Comparison of ENCODE assay signal across 1 cellular context in the genomic region with DNA sequence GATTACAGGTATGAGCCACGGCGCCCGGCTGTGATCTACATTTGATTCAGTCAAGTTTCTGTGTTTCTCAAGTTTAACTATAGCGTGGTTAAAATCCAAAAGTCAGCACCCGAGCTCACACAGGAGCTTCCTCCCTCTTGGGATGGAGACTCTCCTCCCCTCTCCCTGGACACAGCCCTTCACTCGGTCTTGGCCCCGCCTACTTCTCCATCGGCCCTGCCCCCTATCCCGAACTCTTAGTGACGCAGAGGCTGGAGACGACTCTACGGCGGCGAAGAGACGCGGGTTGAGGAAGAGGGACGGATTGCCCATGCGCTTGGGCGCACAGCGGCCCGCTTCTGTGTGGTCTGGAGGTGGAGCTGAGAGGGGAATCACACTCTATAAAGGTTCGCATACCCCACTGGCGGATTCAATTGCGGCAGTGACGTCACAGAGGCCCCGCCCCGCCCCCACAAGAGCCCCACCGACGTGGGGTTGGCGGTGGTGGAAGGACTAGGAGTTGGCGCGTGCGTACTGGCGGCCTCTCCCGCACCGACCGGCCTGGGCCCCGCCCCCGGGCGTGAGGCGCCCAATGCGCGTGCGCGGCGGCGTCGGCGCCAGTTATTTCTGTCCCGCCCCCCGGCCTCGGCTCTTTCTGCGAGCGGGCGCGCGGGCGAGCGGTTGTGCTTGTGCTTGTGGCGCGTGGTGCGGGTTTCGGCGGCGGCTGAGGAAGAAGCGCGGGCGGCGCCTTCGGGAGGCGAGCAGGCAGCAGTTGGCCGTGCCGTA.
A peak's percentile ranks its signal among the peaks of the same experiment; 100 is the strongest.
TF ChIP-seq lines count a peak whose summit lies in the region.

A gene (plus strand): TSS at position 239 of the 765 bp plus-strand sequence. CDS start 694 bp downstream, outside the sequence.

TF ChIP-seq in HEK293, 187 proteins besides CTCF, POLR2A, EP300 and RAD21 (continued from another document and continues in another):
- TF ChIP-seq, protein P1, sequence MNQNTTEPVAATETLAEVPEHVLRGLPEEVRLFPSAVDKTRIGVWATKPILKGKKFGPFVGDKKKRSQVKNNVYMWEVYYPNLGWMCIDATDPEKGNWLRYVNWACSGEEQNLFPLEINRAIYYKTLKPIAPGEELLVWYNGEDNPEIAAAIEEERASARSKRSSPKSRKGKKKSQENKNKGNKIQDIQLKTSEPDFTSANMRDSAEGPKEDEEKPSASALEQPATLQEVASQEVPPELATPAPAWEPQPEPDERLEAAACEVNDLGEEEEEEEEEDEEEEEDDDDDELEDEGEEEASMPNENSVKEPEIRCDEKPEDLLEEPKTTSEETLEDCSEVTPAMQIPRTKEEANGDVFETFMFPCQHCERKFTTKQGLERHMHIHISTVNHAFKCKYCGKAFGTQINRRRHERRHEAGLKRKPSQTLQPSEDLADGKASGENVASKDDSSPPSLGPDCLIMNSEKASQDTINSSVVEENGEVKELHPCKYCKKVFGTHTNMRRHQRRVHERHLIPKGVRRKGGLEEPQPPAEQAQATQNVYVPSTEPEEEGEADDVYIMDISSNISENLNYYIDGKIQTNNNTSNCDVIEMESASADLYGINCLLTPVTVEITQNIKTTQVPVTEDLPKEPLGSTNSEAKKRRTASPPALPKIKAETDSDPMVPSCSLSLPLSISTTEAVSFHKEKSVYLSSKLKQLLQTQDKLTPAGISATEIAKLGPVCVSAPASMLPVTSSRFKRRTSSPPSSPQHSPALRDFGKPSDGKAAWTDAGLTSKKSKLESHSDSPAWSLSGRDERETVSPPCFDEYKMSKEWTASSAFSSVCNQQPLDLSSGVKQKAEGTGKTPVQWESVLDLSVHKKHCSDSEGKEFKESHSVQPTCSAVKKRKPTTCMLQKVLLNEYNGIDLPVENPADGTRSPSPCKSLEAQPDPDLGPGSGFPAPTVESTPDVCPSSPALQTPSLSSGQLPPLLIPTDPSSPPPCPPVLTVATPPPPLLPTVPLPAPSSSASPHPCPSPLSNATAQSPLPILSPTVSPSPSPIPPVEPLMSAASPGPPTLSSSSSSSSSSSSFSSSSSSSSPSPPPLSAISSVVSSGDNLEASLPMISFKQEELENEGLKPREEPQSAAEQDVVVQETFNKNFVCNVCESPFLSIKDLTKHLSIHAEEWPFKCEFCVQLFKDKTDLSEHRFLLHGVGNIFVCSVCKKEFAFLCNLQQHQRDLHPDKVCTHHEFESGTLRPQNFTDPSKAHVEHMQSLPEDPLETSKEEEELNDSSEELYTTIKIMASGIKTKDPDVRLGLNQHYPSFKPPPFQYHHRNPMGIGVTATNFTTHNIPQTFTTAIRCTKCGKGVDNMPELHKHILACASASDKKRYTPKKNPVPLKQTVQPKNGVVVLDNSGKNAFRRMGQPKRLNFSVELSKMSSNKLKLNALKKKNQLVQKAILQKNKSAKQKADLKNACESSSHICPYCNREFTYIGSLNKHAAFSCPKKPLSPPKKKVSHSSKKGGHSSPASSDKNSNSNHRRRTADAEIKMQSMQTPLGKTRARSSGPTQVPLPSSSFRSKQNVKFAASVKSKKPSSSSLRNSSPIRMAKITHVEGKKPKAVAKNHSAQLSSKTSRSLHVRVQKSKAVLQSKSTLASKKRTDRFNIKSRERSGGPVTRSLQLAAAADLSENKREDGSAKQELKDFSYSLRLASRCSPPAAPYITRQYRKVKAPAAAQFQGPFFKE (tag by site-specific recombination; IDR thresholded peaks at IDR 0.05; ENCODE audit: borderline replicate concordance) = no peak
- TF ChIP-seq ZNF514 (tag by site-specific recombination; IDR thresholded peaks at IDR 0.05) (no peak), ZNF184 (tag by site-specific recombination; IDR thresholded peaks at IDR 0.05) (no peak), ZNF10 (tag by site-specific recombination; IDR thresholded peaks at IDR 0.05) (no peak), ZNF596 (tag by site-specific recombination; IDR thresholded peaks at IDR 0.05) (no peak), ZNF707 (tag by site-specific recombination; IDR thresholded peaks at IDR 0.05) (no peak), SP2 (tag by site-specific recombination; IDR thresholded peaks at IDR 0.05) (peak; percentile 89), KLF7 (tag by site-specific recombination; IDR thresholded peaks at IDR 0.05; ENCODE audit: borderline replicate concordance) (0 out of 2 replicates have a peak, but pooled peaks have one; percentile 9), ZBTB7A (tag by site-specific recombination; IDR thresholded peaks at IDR 0.05; ENCODE audit: low read depth) (no peak), KLF1 (tag by site-specific recombination; IDR thresholded peaks at IDR 0.05) (no peak), ZNF335 (tag by site-specific recombination; conservative IDR thresholded peaks at IDR 0.05) (peak; percentile 73; the same call in 1 of the 2 replicates), ZNF561 (tag by site-specific recombination; IDR thresholded peaks at IDR 0.05; ENCODE audit: borderline replicate concordance) (peak; percentile 2; the same call in 1 of the 2 replicates), ZBTB48 (tag by site-specific recombination; IDR thresholded peaks at IDR 0.05) (no peak), YY2 (tag by site-specific recombination; IDR thresholded peaks at IDR 0.05) (no peak), GLI2 (tag by site-specific recombination; IDR thresholded peaks at IDR 0.05; ENCODE audit: borderline replicate concordance, low read depth) (no peak), SALL2 (tag by site-specific recombination; IDR thresholded peaks at IDR 0.05; ENCODE audit: borderline replicate concordance) (no peak), BCL11B (tag by site-specific recombination; IDR thresholded peaks at IDR 0.05; ENCODE audit: low read depth) (no peak), BCL11A (tag by site-specific recombination; IDR thresholded peaks at IDR 0.05; ENCODE audit: low read depth) (no peak), ZNF146 (tag by site-specific recombination; IDR thresholded peaks at IDR 0.05) (no peak), ZNF776 (tag by site-specific recombination; IDR thresholded peaks at IDR 0.05; ENCODE audit: borderline replicate concordance) (no peak), ZNF416 (tag by site-specific recombination; IDR thresholded peaks at IDR 0.05) (no peak), ZFP69B (tag by site-specific recombination; IDR thresholded peaks at IDR 0.05) (0 out of 2 replicates have a peak, but pooled peaks have one; percentile 9), ZNF610 (tag by site-specific recombination; IDR thresholded peaks at IDR 0.05; ENCODE audit: borderline replicate concordance) (no peak), ZNF548 (tag by site-specific recombination; IDR thresholded peaks at IDR 0.05) (no peak), ZNF791 (tag by site-specific recombination; IDR thresholded peaks at IDR 0.05) (no peak), ZNF558 (tag by site-specific recombination; IDR thresholded peaks at IDR 0.05) (no peak), ZNF350 (tag by site-specific recombination; IDR thresholded peaks at IDR 0.05) (no peak), IKZF3 (tag by site-specific recombination; IDR thresholded peaks at IDR 0.05) (peak; percentile 95), ZNF239 (tag by site-specific recombination; IDR thresholded peaks at IDR 0.05) (no peak), ZNF248 (tag by site-specific recombination; IDR thresholded peaks at IDR 0.05) (no peak), SP7 (tag by site-specific recombination; IDR thresholded peaks at IDR 0.05) (peak; percentile 55; the same call in 1 of the 2 replicates), SCRT1 (tag by site-specific recombination; IDR thresholded peaks at IDR 0.05; ENCODE audit: borderline replicate concordance) (no peak), TRIM28 (IDR thresholded peaks at IDR 0.05; ENCODE audit: borderline replicate concordance, low read length) (no peak), ZNF211 (tag by site-specific recombination; IDR thresholded peaks at IDR 0.05; ENCODE audit: low read depth) (no peak), ZNF670 (tag by site-specific recombination; IDR thresholded peaks at IDR 0.05; ENCODE audit: low read depth) (no peak), TCF7L2 (IDR thresholded peaks at IDR 0.05; ENCODE audit: borderline replicate concordance, low read depth, low read length) (no peak)
- TF ChIP-seq, protein P2, sequence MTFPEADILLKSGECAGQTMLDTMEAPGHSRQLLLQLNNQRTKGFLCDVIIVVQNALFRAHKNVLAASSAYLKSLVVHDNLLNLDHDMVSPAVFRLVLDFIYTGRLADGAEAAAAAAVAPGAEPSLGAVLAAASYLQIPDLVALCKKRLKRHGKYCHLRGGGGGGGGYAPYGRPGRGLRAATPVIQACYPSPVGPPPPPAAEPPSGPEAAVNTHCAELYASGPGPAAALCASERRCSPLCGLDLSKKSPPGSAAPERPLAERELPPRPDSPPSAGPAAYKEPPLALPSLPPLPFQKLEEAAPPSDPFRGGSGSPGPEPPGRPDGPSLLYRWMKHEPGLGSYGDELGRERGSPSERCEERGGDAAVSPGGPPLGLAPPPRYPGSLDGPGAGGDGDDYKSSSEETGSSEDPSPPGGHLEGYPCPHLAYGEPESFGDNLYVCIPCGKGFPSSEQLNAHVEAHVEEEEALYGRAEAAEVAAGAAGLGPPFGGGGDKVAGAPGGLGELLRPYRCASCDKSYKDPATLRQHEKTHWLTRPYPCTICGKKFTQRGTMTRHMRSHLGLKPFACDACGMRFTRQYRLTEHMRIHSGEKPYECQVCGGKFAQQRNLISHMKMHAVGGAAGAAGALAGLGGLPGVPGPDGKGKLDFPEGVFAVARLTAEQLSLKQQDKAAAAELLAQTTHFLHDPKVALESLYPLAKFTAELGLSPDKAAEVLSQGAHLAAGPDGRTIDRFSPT (tag by site-specific recombination; IDR thresholded peaks at IDR 0.05) = peak; percentile 94
- TF ChIP-seq, protein P3, sequence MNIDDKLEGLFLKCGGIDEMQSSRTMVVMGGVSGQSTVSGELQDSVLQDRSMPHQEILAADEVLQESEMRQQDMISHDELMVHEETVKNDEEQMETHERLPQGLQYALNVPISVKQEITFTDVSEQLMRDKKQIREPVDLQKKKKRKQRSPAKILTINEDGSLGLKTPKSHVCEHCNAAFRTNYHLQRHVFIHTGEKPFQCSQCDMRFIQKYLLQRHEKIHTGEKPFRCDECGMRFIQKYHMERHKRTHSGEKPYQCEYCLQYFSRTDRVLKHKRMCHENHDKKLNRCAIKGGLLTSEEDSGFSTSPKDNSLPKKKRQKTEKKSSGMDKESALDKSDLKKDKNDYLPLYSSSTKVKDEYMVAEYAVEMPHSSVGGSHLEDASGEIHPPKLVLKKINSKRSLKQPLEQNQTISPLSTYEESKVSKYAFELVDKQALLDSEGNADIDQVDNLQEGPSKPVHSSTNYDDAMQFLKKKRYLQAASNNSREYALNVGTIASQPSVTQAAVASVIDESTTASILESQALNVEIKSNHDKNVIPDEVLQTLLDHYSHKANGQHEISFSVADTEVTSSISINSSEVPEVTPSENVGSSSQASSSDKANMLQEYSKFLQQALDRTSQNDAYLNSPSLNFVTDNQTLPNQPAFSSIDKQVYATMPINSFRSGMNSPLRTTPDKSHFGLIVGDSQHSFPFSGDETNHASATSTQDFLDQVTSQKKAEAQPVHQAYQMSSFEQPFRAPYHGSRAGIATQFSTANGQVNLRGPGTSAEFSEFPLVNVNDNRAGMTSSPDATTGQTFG (tag by site-specific recombination; IDR thresholded peaks at IDR 0.05; ENCODE audit: borderline replicate concordance) = no peak
- TF ChIP-seq, protein P4, sequence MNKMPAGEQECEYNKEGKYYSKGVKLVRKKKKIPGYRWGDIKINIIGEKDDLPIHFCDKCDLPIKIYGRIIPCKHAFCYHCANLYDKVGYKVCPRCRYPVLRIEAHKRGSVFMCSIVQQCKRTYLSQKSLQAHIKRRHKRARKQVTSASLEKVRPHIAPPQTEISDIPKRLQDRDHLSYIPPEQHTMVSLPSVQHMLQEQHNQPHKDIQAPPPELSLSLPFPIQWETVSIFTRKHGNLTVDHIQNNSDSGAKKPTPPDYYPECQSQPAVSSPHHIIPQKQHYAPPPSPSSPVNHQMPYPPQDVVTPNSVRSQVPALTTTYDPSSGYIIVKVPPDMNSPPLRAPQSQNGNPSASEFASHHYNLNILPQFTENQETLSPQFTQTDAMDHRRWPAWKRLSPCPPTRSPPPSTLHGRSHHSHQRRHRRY (tag by site-specific recombination; IDR thresholded peaks at IDR 0.05) = no peak
- TF ChIP-seq, protein P5, sequence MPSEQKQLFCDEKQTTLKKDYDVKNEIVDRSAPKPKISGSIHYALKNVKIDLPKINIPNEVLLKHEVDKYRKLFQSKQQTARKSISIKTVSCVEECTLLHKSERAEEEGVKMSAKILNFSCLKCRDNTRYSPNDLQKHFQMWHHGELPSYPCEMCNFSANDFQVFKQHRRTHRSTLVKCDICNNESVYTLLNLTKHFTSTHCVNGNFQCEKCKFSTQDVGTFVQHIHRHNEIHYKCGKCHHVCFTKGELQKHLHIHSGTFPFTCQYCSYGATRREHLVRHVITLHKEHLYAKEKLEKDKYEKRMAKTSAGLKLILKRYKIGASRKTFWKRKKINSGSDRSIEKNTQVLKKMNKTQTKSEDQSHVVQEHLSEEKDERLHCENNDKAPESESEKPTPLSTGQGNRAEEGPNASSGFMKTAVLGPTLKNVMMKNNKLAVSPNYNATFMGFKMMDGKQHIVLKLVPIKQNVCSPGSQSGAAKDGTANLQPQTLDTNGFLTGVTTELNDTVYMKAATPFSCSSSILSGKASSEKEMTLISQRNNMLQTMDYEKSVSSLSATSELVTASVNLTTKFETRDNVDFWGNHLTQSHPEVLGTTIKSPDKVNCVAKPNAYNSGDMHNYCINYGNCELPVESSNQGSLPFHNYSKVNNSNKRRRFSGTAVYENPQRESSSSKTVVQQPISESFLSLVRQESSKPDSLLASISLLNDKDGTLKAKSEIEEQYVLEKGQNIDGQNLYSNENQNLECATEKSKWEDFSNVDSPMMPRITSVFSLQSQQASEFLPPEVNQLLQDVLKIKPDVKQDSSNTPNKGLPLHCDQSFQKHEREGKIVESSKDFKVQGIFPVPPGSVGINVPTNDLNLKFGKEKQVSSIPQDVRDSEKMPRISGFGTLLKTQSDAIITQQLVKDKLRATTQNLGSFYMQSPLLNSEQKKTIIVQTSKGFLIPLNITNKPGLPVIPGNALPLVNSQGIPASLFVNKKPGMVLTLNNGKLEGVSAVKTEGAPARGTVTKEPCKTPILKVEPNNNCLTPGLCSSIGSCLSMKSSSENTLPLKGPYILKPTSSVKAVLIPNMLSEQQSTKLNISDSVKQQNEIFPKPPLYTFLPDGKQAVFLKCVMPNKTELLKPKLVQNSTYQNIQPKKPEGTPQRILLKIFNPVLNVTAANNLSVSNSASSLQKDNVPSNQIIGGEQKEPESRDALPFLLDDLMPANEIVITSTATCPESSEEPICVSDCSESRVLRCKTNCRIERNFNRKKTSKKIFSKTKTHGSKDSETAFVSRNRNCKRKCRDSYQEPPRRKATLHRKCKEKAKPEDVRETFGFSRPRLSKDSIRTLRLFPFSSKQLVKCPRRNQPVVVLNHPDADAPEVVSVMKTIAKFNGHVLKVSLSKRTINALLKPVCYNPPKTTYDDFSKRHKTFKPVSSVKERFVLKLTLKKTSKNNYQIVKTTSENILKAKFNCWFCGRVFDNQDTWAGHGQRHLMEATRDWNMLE (tag by site-specific recombination; conservative IDR thresholded peaks at IDR 0.05; ENCODE audit: low read depth) = no peak
- TF ChIP-seq, protein P6, sequence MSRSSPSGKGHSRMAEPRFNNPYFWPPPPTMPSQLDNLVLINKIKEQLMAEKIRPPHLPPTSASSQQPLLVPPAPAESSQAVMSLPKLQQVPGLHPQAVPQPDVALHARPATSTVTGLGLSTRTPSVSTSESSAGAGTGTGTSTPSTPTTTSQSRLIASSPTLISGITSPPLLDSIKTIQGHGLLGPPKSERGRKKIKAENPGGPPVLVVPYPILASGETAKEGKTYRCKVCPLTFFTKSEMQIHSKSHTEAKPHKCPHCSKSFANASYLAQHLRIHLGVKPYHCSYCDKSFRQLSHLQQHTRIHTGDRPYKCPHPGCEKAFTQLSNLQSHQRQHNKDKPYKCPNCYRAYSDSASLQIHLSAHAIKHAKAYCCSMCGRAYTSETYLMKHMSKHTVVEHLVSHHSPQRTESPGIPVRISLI (tag by site-specific recombination; IDR thresholded peaks at IDR 0.05) = no peak
- TF ChIP-seq, protein P7, sequence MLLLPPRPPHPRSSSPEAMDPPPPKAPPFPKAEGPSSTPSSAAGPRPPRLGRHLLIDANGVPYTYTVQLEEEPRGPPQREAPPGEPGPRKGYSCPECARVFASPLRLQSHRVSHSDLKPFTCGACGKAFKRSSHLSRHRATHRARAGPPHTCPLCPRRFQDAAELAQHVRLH (tag by site-specific recombination; IDR thresholded peaks at IDR 0.05) = no peak
